Comparison of ENCODE assay signal across 9 cellular contexts in genomic region chr9:95771556-95772280, GRCh38.
DNase-seq lines count a peak whose midpoint lies in the region; ATAC-seq and TF ChIP-seq lines count a peak whose summit lies in the region.
"Had no signal": no experiment of that assay in that cellular context is flagged by ENCODE, and none has a peak within 500 bp of the region (broad histone marks: within the 10 kb centered on the region; RNA-seq: fewer than 3 reads in every experiment).

No MANE protein-coding gene starts in this region.

- H3K9me3 ChIP-seq in cardiac muscle cell (ENCODE audit: low read depth) (no peaks in the 10 kb centered on the region), neuron (ENCODE audit: low read length) (no peaks in the 10 kb centered on the region)

- CTCF ChIA-PET in T-cell (lab: Charles Lee) = no interaction called here

- H3K27ac Mint-ChIP-seq in T-cell = no peak overlapping the region
- H3K27ac Mint-ChIP-seq in immature natural killer cell = no peak overlapping the region

- H3K4me1 ChIP-seq in cardiac muscle cell (ENCODE audit: low read depth) (peaks cover 22% of the 10 kb centered on the region), neuron (ENCODE audit: insufficient read depth, low read length) (peaks cover 36% of the 10 kb centered on the region)

- H3K27me3 ChIP-seq in cardiac muscle cell = no peaks in the 10 kb centered on the region
- no peaks in the 10 kb centered on the region for H3K27me3 ChIP-seq in neuron (ENCODE audit: insufficient read depth, low read length)

- H2AFZ ChIP-seq in neuron (ENCODE audit: low read depth, low read length) = peak overlapping the region; percentile 57

- H3K4me3 ChIP-seq in cardiac muscle cell = no peak overlapping the region
- H3K4me3 ChIP-seq in neuron (ENCODE audit: low read length) = peak overlapping the region; percentile 36

- H3K4me3 Mint-ChIP-seq in T-cell (peak overlapping the region in 2 of 3 donors; percentile 5 to 58), immature natural killer cell (peak overlapping the region in 1 of 5 donors; percentile 21)

- H3K36me3 Mint-ChIP-seq in T-cell = no peaks in the 10 kb centered on the region
- no peaks in the 10 kb centered on the region for H3K36me3 Mint-ChIP-seq in immature natural killer cell

- peak overlapping the region; percentile 9 for H3K27ac ChIP-seq in cardiac muscle cell

- H3K36me3 ChIP-seq in cardiac muscle cell (no peaks in the 10 kb centered on the region), neuron (ENCODE audit: insufficient read depth, low read length) (no peaks in the 10 kb centered on the region)

- no peak for TF ChIP-seq CTCF in cardiac muscle cell (IDR thresholded peaks at IDR 0.05; ENCODE audit: low read depth, low read length)

- no peak for ATAC-seq in T-cell (replicated peaks in 1 of 4)

- peaks cover 4 to 19% (median 7%) of the 10 kb centered on the region in 3 donors for H3K4me1 Mint-ChIP-seq in T-cell
- H3K4me1 Mint-ChIP-seq in immature natural killer cell = peaks cover 0 to 2% of the 10 kb centered on the region in 2 donors

- POLR2A ChIA-PET in T-cell (lab: Charles Lee) = no interaction called here

- H3K27me3 Mint-ChIP-seq in T-cell (peaks cover 4 to 28% of the 10 kb centered on the region in 2 donors), immature natural killer cell (ENCODE audit: low read depth in 3 of 3) (peaks cover 7 to 25% (median 10%) of the 10 kb centered on the region in 3 donors)

- H3K9me3 Mint-ChIP-seq in T-cell (no peaks in the 10 kb centered on the region), immature natural killer cell (no peaks in the 10 kb centered on the region)

- peak; percentile 60 for DNase-seq in Ammon's horn (ENCODE audit: low spot score)
- no peak for DNase-seq in T-cell
- peak; percentile 42 to 89 for DNase-seq in cardiac muscle cell (ENCODE audit: low read depth in 1 of 2, low spot score in 1 of 2)
- DNase-seq in GOT3 (lab: John Stamatoyannopoulos, UW) = no peak
- DNase-seq in RKO (ENCODE audit: low spot score) = no peak
- no peak for DNase-seq in immature natural killer cell
- DNase-seq in activated gamma-delta T cell (lab: John Stamatoyannopoulos, UW) = no peak
- DNase-seq: NCI-H1694 treated with DMSO at 0.1 percent for 48 hours had no signal

Comparison
In these comparisons a context has a peak if more than half of its experiments do, and no peak if none do; other contexts are left out.
1. DNase-seq: peak in Ammon's horn (single experiment) and cardiac muscle cell (2 of 2); none in T-cell (0 of 34), GOT3 (single experiment), RKO (single experiment), immature natural killer cell (0 of 3) and activated gamma-delta T cell (single experiment).